9 cellular contexts compared by ENCODE assay signal in genomic region chr11:100687630-100688395, GRCh38. TPM values are rescaled to one million over a fixed set of nuclear protein-coding genes. Genes with fewer than 3 reads are reported as not detected.
DNase-seq lines count a peak whose midpoint lies in the region; ATAC-seq and TF ChIP-seq lines count a peak whose summit lies in the region.
"Had no signal": no experiment of that assay in that cellular context is flagged by ENCODE, and none has a peak within 500 bp of the region (broad histone marks: within the 10 kb centered on the region; RNA-seq: fewer than 3 reads in every experiment).

No MANE protein-coding gene starts in this region.

- H3F3A ChIP-seq in SU-DHL-6 (ENCODE audit: insufficient read depth): no peaks in the 10 kb centered on the region

- H3K27ac ChIP-seq in HUES6 (ENCODE audit: low read depth, low read length) (no peak overlapping the region), SU-DHL-6 (ENCODE audit: low read depth, low read length) (no peak overlapping the region), ectodermal cell (ENCODE audit: insufficient read depth, low read depth, low read length, poor library complexity, severe bottlenecking) (peak overlapping the region; percentile 64), substantia nigra (ENCODE audit: low read depth, low read length, poor library complexity, severe bottlenecking) (peak overlapping the region; percentile 35)

- H3K79me2 ChIP-seq in SU-DHL-6 (ENCODE audit: insufficient read depth, low read length): no peaks in the 10 kb centered on the region

- DNase-seq in NCI-H1436 (lab: John Stamatoyannopoulos, UW) (peak; percentile 36), NCI-H1436 treated with DMSO at 0.1 percent for 48 hours (lab: John Stamatoyannopoulos, UW) (no peak), lower leg skin (ENCODE audit: low spot score in 2 of 2) (peak in 1 of 2 donors; percentile 52), substantia nigra (lab: John Stamatoyannopoulos, UW) (peak in 31 of 49 donors; percentile 1 to 76 (median 28))

- no peak for TF ChIP-seq POLR2A in lower leg skin (IDR thresholded peaks at IDR 0.05)

- no peaks in the 10 kb centered on the region for H3K9me2 ChIP-seq in SU-DHL-6 (replicated peaks; ENCODE audit: insufficient read depth, low read length)

- H3K4me1 ChIP-seq in HUES6 (ENCODE audit: control insufficient read depth, insufficient read depth, low read length): peaks cover 33% of the 10 kb centered on the region
- H3K4me1 ChIP-seq in ectodermal cell (ENCODE audit: control insufficient read depth, insufficient read depth, low read length): peaks cover 8% of the 10 kb centered on the region

- intact Hi-C loops in lower leg skin (cut with DNase I; ENCODE audit: low total_unique reads): no loop called here

- H3K9ac ChIP-seq in HUES6 (ENCODE audit: low read length) (peak overlapping the region; percentile 86), SU-DHL-6 (ENCODE audit: low read length) (no peak overlapping the region)

- peak overlapping the region; percentile 41 for H3K4me2 ChIP-seq in SU-DHL-6 (ENCODE audit: low read depth, low read length, poor library complexity, severe bottlenecking)

- H3K4me3 ChIP-seq in HUES6 (ENCODE audit: low read depth, low read length) (peak overlapping the region; percentile 81), SU-DHL-6 (ENCODE audit: insufficient read depth, low read length, poor library complexity, severe bottlenecking) (no peak overlapping the region), ectodermal cell (ENCODE audit: insufficient read depth, low read depth, low read length) (peak overlapping the region; percentile 78), lower leg skin (ENCODE audit: low read depth, poor library complexity, severe bottlenecking) (peak overlapping the region; percentile 81)

- peak; percentile 63 for ATAC-seq in GM21619 (IDR thresholded peaks at IDR 0.05; ENCODE audit: unreplicated experiment)

- H3K9me3 ChIP-seq in HUES6 (ENCODE audit: control insufficient read depth, insufficient read depth, low read depth, low read length) (no peaks in the 10 kb centered on the region), SU-DHL-6 (ENCODE audit: insufficient read depth, low read length) (no peaks in the 10 kb centered on the region), ectodermal cell (ENCODE audit: control insufficient read depth, low read length) (no peaks in the 10 kb centered on the region)

- no peaks in the 10 kb centered on the region for H3K36me3 ChIP-seq in HUES6 (ENCODE audit: control insufficient read depth, insufficient read depth, low read length)
- H3K36me3 ChIP-seq in SU-DHL-6 (ENCODE audit: low read length): no peaks in the 10 kb centered on the region
- H3K36me3 ChIP-seq in ectodermal cell (ENCODE audit: control insufficient read depth, insufficient read depth, low read length): no peaks in the 10 kb centered on the region

- no peaks in the 10 kb centered on the region for H3K27me3 ChIP-seq in HUES6 (ENCODE audit: control insufficient read depth, insufficient read depth, low read length)
- no peaks in the 10 kb centered on the region for H3K27me3 ChIP-seq in SU-DHL-6 (ENCODE audit: low read length)
- peaks cover 13% of the 10 kb centered on the region for H3K27me3 ChIP-seq in ectodermal cell (ENCODE audit: control insufficient read depth, insufficient read depth, low read length, poor library complexity, severe bottlenecking)

- no peaks in the 10 kb centered on the region for H4K20me1 ChIP-seq in SU-DHL-6 (ENCODE audit: low read depth, low read length)

- H2AFZ ChIP-seq in SU-DHL-6 (ENCODE audit: low read depth, low read length, severe bottlenecking): peak overlapping the region; percentile 34

- TF ChIP-seq CTCF in SU-DHL-6 (IDR thresholded peaks at IDR 0.05; ENCODE audit: insufficient read depth, low read length, poor library complexity, severe bottlenecking) (no peak), lower leg skin (IDR thresholded peaks at IDR 0.05) (no peak)

- 1 to 2% methylated on average over 23 to 24 of the region's 24 CpGs for WGBS in ectodermal cell, 2 experiments
- WGBS in lower leg skin, 2 donors: 1% methylated on average over 14 to 16 of the region's 24 CpGs

RNA-seq across cellular contexts. Expression of gene ARHGAP42, which starts 0.7 kb away (rescaled TPM):
- 13.2 TPM for polyA plus RNA-seq in ectodermal cell (2013, experiment 1 of 4)
- 15.1 TPM for polyA plus RNA-seq in ectodermal cell (2013, experiment 2 of 4)
- 12.8 TPM for polyA plus RNA-seq in ectodermal cell (2013, experiment 3 of 4)
- 14.2 TPM for polyA plus RNA-seq in ectodermal cell (2013, experiment 4 of 4)
- total RNA-seq in lower leg skin: 10 to 100 TPM in 3 of 4 donors, 1 to 10 TPM in 1; 7.6 to 22.2 (median 14.6) TPM
- total RNA-seq: CD4-positive, CD25-positive, alpha-beta regulatory T cell had no signal
- polyA plus RNA-seq: CD4-positive, CD25-positive, alpha-beta regulatory T cell had no signal

Comparison
In these comparisons a context has a peak if more than half of its experiments do, and no peak if none do; other contexts are left out.
1. H3K27ac ChIP-seq: peak in ectodermal cell (single experiment) and substantia nigra (single experiment); none in HUES6 (single experiment) and SU-DHL-6 (single experiment).